In genomic region chr5:95711501-95712346, GRCh38 we compare ENCODE assay signal across 16 cellular contexts. TPM values are rescaled to one million over a fixed set of nuclear protein-coding genes. Genes with fewer than 3 reads are reported as not detected.
DNase-seq lines count a peak whose midpoint lies in the region; TF ChIP-seq lines count a peak whose summit lies in the region.
"Had no signal": no experiment of that assay in that cellular context is flagged by ENCODE, and none has a peak within 500 bp of the region (broad histone marks: within the 10 kb centered on the region; RNA-seq: fewer than 3 reads in every experiment).

No MANE protein-coding gene starts in this region.

- CTCF ChIA-PET in HEK293 (lab: Yijun Ruan, JAX) (interaction anchor here (0.6 to 2.3 kb wide), 6 partner anchors 45 to 711 kb away, joined by 3 to 11 read pairs (median 4); partner anchors contain the start of gene RFESD), RWPE1 (lab: Yijun Ruan, JAX) (interaction anchor here (0.7 to 1.2 kb wide), 4 partner anchors 10 to 1872 kb away, joined by 3 to 6 read pairs (median 4); no protein-coding TSS in a partner anchor)

- H3K27me3 ChIP-seq in iPS-15b (ENCODE audit: control insufficient read depth, insufficient read depth, low read length): peaks cover 35% of the 10 kb centered on the region
- no peaks in the 10 kb centered on the region for H3K27me3 ChIP-seq in smooth muscle cell (ENCODE audit: low read depth)
- H3K27me3 ChIP-seq in prostate gland (replicated peaks; ENCODE audit: insufficient read depth): no peaks in the 10 kb centered on the region
- H3K27me3 ChIP-seq: thyroid gland had no signal

- H3K9ac ChIP-seq in iPS-15b (ENCODE audit: low read depth, low read length) (no peak overlapping the region), smooth muscle cell (ENCODE audit: low read depth) (peak overlapping the region; percentile 55)

- no peaks in the 10 kb centered on the region for H3K79me2 ChIP-seq in smooth muscle cell (ENCODE audit: low read depth)

- H3K27ac ChIP-seq in HEK293 (ENCODE audit: extremely low read depth, low read depth, low read length) (peak overlapping the region; percentile 50), RWPE1 (peak overlapping the region; percentile 61), smooth muscle cell (ENCODE audit: low read depth) (peak overlapping the region; percentile 86), prostate gland (no peak overlapping the region)

- H2AFZ ChIP-seq in smooth muscle cell (ENCODE audit: low read depth): peak overlapping the region; percentile 47

- H3K4me3 ChIP-seq in HEK293 (ENCODE audit: low read depth, low read length) (no peak overlapping the region), iPS-15b (ENCODE audit: low read depth, low read length) (peak overlapping the region; percentile 61), smooth muscle cell (peak overlapping the region; percentile 31), prostate gland (no peak overlapping the region)
- H3K4me3 ChIP-seq: thyroid gland had no signal

- 39% methylated on average over 27 of the region's 27 CpGs for WGBS in smooth muscle cell (ENCODE audit: low lambda C conversion rate)
- WGBS in prostate gland: 93% methylated on average over 27 of the region's 27 CpGs

- no peak for DNase-seq in RWPE1 (ENCODE audit: low spot score)
- DNase-seq in smooth muscle cell (lab: John Stamatoyannopoulos, UW; ENCODE audit: unreplicated experiment): no peak
- no peak for DNase-seq in NCI-H345 (lab: John Stamatoyannopoulos, UW)
- no peak for DNase-seq in NCI-H1417 treated with DMSO at 0.1 percent for 48 hours (lab: John Stamatoyannopoulos, UW)
- DNase-seq in prostate gland (ENCODE audit: low spot score): no peak
- DNase-seq: activated CD4-positive, CD25-positive, alpha-beta regulatory T cell treated with anti-CD3 and anti-CD28 coated beads, Interleukin-2, amount 50 U/mL, for 72 hours; activated T-cell treated with anti-CD3 and anti-CD28 coated beads for 4 hours; foreskin melanocyte; NCI-H1105 treated with DMSO at 0.1 percent for 48 hours; NCI-H446; T-cell had no signal

- H3K4me2 ChIP-seq in smooth muscle cell: peak overlapping the region; percentile 82

- POLR2A ChIA-PET in HEK293 (lab: Yijun Ruan, JAX) (interaction anchor here (1.0 to 3.5 kb wide), 4 partner anchors 12 to 65 kb away, joined by 4 to 26 read pairs (median 6); partner anchors contain the start of genes RFESD and RHOBTB3), RWPE1 (lab: Yijun Ruan, JAX; ENCODE audit: low non-redundant PET) (no interaction called here)

- H3K36me3 ChIP-seq in HEK293 (ENCODE audit: control insufficient read depth in 2 of 2, insufficient read depth in 1 of 2, low read length in 2 of 2) (no peaks in the 10 kb centered on the region), iPS-15b (ENCODE audit: control insufficient read depth, insufficient read depth, low read length) (no peaks in the 10 kb centered on the region), smooth muscle cell (ENCODE audit: low read depth) (no peaks in the 10 kb centered on the region), prostate gland (no peaks in the 10 kb centered on the region)
- H3K36me3 ChIP-seq: thyroid gland had no signal

- TF ChIP-seq CTCF in HEK293 (tag by site-specific recombination; IDR thresholded peaks at IDR 0.05) (no peak), RWPE1 (conservative IDR thresholded peaks at IDR 0.05; ENCODE audit: low read depth) (no peak), smooth muscle cell (IDR thresholded peaks at IDR 0.05; ENCODE audit: borderline replicate concordance, insufficient read depth, poor library complexity, severe bottlenecking) (no peak), prostate gland (IDR thresholded peaks at IDR 0.05) (no peak)

- H3F3A ChIP-seq in smooth muscle cell (ENCODE audit: low read depth): peaks cover 6% of the 10 kb centered on the region

- no peaks in the 10 kb centered on the region for H4K20me1 ChIP-seq in smooth muscle cell (ENCODE audit: low read depth)

- no peak for TF ChIP-seq POLR2A in prostate gland (IDR thresholded peaks at IDR 0.05)

- peaks cover 4% of the 10 kb centered on the region; the same call in 1 of the 2 replicates for H3K4me1 ChIP-seq in HEK293 (ENCODE audit: control insufficient read depth, insufficient read depth, low read length)
- H3K4me1 ChIP-seq in iPS-15b (ENCODE audit: control insufficient read depth, insufficient read depth, low read length): peaks cover 5% of the 10 kb centered on the region
- peaks cover 18% of the 10 kb centered on the region for H3K4me1 ChIP-seq in smooth muscle cell (ENCODE audit: low read depth)
- no peaks in the 10 kb centered on the region for H3K4me1 ChIP-seq in prostate gland (replicated peaks)

- H3K9me3 ChIP-seq in HEK293 (ENCODE audit: control insufficient read depth, insufficient read depth, low read depth, low read length): no peaks in the 10 kb centered on the region
- no peaks in the 10 kb centered on the region for H3K9me3 ChIP-seq in iPS-15b (ENCODE audit: control insufficient read depth, insufficient read depth, low read length)
- no peaks in the 10 kb centered on the region for H3K9me3 ChIP-seq in smooth muscle cell (replicated peaks; ENCODE audit: low read depth)
- no peaks in the 10 kb centered on the region for H3K9me3 ChIP-seq in prostate gland
- H3K9me3 ChIP-seq: thyroid gland had no signal

- intact Hi-C loops in prostate gland (cut with DNase I): no loop called here

TF ChIP-seq in HEK293, 187 proteins besides CTCF, POLR2A, EP300 and RAD21 (continues in another document):
- no peak for TF ChIP-seq ZNF777 (tag by site-specific recombination; IDR thresholded peaks at IDR 0.05; ENCODE audit: borderline replicate concordance)
- no peak for TF ChIP-seq ZNF169 (tag by site-specific recombination; IDR thresholded peaks at IDR 0.05)
- 0 out of 2 replicates have a peak, but pooled peaks have one; percentile 35 for TF ChIP-seq ZBTB10 (tag by site-specific recombination; IDR thresholded peaks at IDR 0.05)
- TF ChIP-seq FEZF1 (tag by site-specific recombination; IDR thresholded peaks at IDR 0.05): no peak
- no peak for TF ChIP-seq HOXA7 (CRISPR knock-in tag; IDR thresholded peaks at IDR 0.05; ENCODE audit: borderline replicate concordance)
- 0 out of 2 replicates have a peak, but pooled peaks have one; percentile 46 for TF ChIP-seq KLF8 (tag by site-specific recombination; IDR thresholded peaks at IDR 0.05)
- no peak for TF ChIP-seq ZNF670 (tag by site-specific recombination; IDR thresholded peaks at IDR 0.05; ENCODE audit: low read depth)
- TF ChIP-seq ZNF645 (tag by site-specific recombination; IDR thresholded peaks at IDR 0.05): no peak
- TF ChIP-seq ZFP41 (tag by site-specific recombination; IDR thresholded peaks at IDR 0.05; ENCODE audit: borderline replicate concordance): no peak
- TF ChIP-seq ZNF580 (tag by site-specific recombination; IDR thresholded peaks at IDR 0.05): no peak
- no peak for TF ChIP-seq ZNF184 (tag by site-specific recombination; IDR thresholded peaks at IDR 0.05)

RNA-seq across cellular contexts. Expression of gene RHOBTB3, which starts 19.4 kb away (rescaled TPM):
- total RNA-seq in smooth muscle cell (213 and 223 TPM in 2 replicates), prostate gland (100 to 1,000 TPM in 1 of 2 donors, 10 to 100 TPM in 1; 87.3 to 134 TPM)
- 127 and 178 TPM in 2 replicates for polyA plus RNA-seq in smooth muscle cell

RNA-seq across cellular contexts. Expression of gene SPATA9, which starts 28.9 kb away (rescaled TPM):
- total RNA-seq in smooth muscle cell (0.27 TPM in 1 of 2 replicates, not detected in the other), prostate gland (1 to 10 TPM in 1 of 2 donors, not detected in 1; 2.3 TPM)
- polyA plus RNA-seq in smooth muscle cell: 0.54 TPM in 1 of 2 replicates, not detected in the other
- total RNA-seq: kidney epithelial cell, T-cell, thyroid gland had no signal
- polyA plus RNA-seq: IgD-negative memory B cell had no signal

Comparison
In these comparisons a context has a peak if more than half of its experiments do, and no peak if none do; other contexts are left out.
1. H3K27ac ChIP-seq: peak in HEK293 (single experiment), RWPE1 (single experiment) and smooth muscle cell (single experiment); none in prostate gland (0 of 2).
2. H3K4me3 ChIP-seq: peak in iPS-15b (single experiment) and smooth muscle cell (single experiment); none in HEK293 (single experiment) and prostate gland (0 of 2).